9 cellular contexts compared by ENCODE assay signal in genomic region chr11:47714554-47715081, GRCh38. TPM values are rescaled to one million over a fixed set of nuclear protein-coding genes. Genes with fewer than 3 reads are reported as not detected.
DNase-seq lines count a peak whose midpoint lies in the region; ATAC-seq and TF ChIP-seq lines count a peak whose summit lies in the region.
"Had no signal": no experiment of that assay in that cellular context is flagged by ENCODE, and none has a peak within 500 bp of the region (broad histone marks: within the 10 kb centered on the region; RNA-seq: fewer than 3 reads in every experiment).

No MANE protein-coding gene starts in this region.

- WGBS in ovary, 3 donors, result 15% methylated on average over 19 of the region's 19 CpGs

- no peak for TF ChIP-seq EP300 in ovary (IDR thresholded peaks at IDR 0.05)

- ATAC-seq in GM18909 (IDR thresholded peaks at IDR 0.05; ENCODE audit: poor library complexity, unreplicated experiment) (no peak), HG02610 (IDR thresholded peaks at IDR 0.05; ENCODE audit: unreplicated experiment) (no peak)

- CTCF ChIA-PET in activated CD4-positive, alpha-beta memory T cell treated with anti-CD3 and anti-CD28 coated beads, Interleukin-2, amount 10 ng/mL, durations not matched to agents 7 days and 5 days (lab: Charles Lee), result interaction anchor here (0.8 to 3.3 kb wide), 3 partner anchors 74 to 302 kb away, joined by 3 to 22 read pairs (median 3); partner anchors contain the start of gene MTCH2

- H3K4me1 Mint-ChIP-seq in activated CD4-positive, alpha-beta memory T cell treated with anti-CD3 and anti-CD28 coated beads, Interleukin-2, amount 10 ng/mL, durations not matched to agents 7 days and 5 days, result peaks cover 34% of the 10 kb centered on the region

- POLR2A ChIA-PET in activated CD4-positive, alpha-beta memory T cell treated with anti-CD3 and anti-CD28 coated beads, Interleukin-2, amount 10 ng/mL, durations not matched to agents 7 days and 5 days (lab: Charles Lee), result interaction anchor here (1.1 to 4.4 kb wide), 10 partner anchors 10 to 288 kb away, joined by 3 to 23 read pairs (median 8); partner anchors contain the start of genes FNBP4, KBTBD4, NDUFS3 and NUP160

- H3K27ac Mint-ChIP-seq in activated CD4-positive, alpha-beta memory T cell treated with anti-CD3 and anti-CD28 coated beads, Interleukin-2, amount 10 ng/mL, durations not matched to agents 7 days and 5 days, result peak overlapping the region; percentile 91

- H3K4me3 Mint-ChIP-seq in activated CD4-positive, alpha-beta memory T cell treated with anti-CD3 and anti-CD28 coated beads, Interleukin-2, amount 10 ng/mL, durations not matched to agents 7 days and 5 days, result peak overlapping the region; percentile 87

- H3K27me3 Mint-ChIP-seq in activated CD4-positive, alpha-beta memory T cell treated with anti-CD3 and anti-CD28 coated beads, Interleukin-2, amount 10 ng/mL, durations not matched to agents 7 days and 5 days, result no peaks in the 10 kb centered on the region

- intact Hi-C loops in ovary (cut with DNase I), result loop anchor here in 1 of 4 donors (10.0 kb wide), 1 partner anchor 70 kb away; the partner anchor contains the start of gene MTCH2

- TF ChIP-seq CTCF in fibroblast of villous mesenchyme (IDR thresholded peaks at IDR 0.05; ENCODE audit: insufficient read depth, low read depth, low read length) (no peak), ovary (IDR thresholded peaks at IDR 0.05) (no peak)

- no peaks in the 10 kb centered on the region for H3K9me3 Mint-ChIP-seq in activated CD4-positive, alpha-beta memory T cell treated with anti-CD3 and anti-CD28 coated beads, Interleukin-2, amount 10 ng/mL, durations not matched to agents 7 days and 5 days

- H3K9ac ChIP-seq in Karpas-422 (ENCODE audit: low read length), result peak overlapping the region; percentile 85

- peak overlapping the region; percentile 33; the same call in 1 of the 2 replicates for H2AFZ ChIP-seq in Karpas-422 (ENCODE audit: low read length)

- H3K9me2 ChIP-seq in Karpas-422 (replicated peaks; ENCODE audit: insufficient read depth, low read length), result no peaks in the 10 kb centered on the region

- H3K27me3 ChIP-seq in Karpas-422 (ENCODE audit: low read length), result no peaks in the 10 kb centered on the region
- H3K27me3 ChIP-seq in ovary, result no peaks in the 10 kb centered on the region

- H3K9me3 ChIP-seq in Karpas-422 (ENCODE audit: low read length) (no peaks in the 10 kb centered on the region), ovary (no peaks in the 10 kb centered on the region)

- no peaks in the 10 kb centered on the region for H3K79me2 ChIP-seq in Karpas-422 (ENCODE audit: low read length)

- peaks cover 29% of the 10 kb centered on the region for H3K36me3 Mint-ChIP-seq in activated CD4-positive, alpha-beta memory T cell treated with anti-CD3 and anti-CD28 coated beads, Interleukin-2, amount 10 ng/mL, durations not matched to agents 7 days and 5 days (ENCODE audit: low read depth)

- no peak for TF ChIP-seq POLR2A in ovary (IDR thresholded peaks at IDR 0.05)

- H3K27ac ChIP-seq in Karpas-422 (ENCODE audit: low read length) (peak overlapping the region; percentile 61), ovary (peak overlapping the region; percentile 9 to 39)
- H3K27ac ChIP-seq: C4-2B had no signal

- peak in 2 of 3 experiments; percentile 59 to 74 for DNase-seq in NCI-H1417 (lab: John Stamatoyannopoulos, UW)
- DNase-seq in NCI-H1417 treated with DMSO at 0.1 percent for 48 hours (lab: John Stamatoyannopoulos, UW), result no peak
- peak; percentile 49 for DNase-seq in Karpas-422
- peak; percentile 21 for DNase-seq in activated CD4-positive, alpha-beta memory T cell treated with anti-CD3 and anti-CD28 coated beads, Interleukin-2, amount 10 ng/mL, durations not matched to agents 7 days and 5 days
- peak; percentile 32 for DNase-seq in fibroblast of villous mesenchyme (ENCODE audit: low read depth)
- DNase-seq in ovary, result peak in 2 of 5 donors; percentile 39 to 43

- H3K4me3 ChIP-seq in Karpas-422 (ENCODE audit: low read length) (peak overlapping the region; percentile 84), fibroblast of villous mesenchyme (ENCODE audit: low read depth, low read length) (peak overlapping the region; percentile 95), ovary (peak overlapping the region; percentile 79)

- H4K20me1 ChIP-seq in Karpas-422 (ENCODE audit: insufficient read depth, low read depth, low read length), result no peaks in the 10 kb centered on the region

- H3K36me3 ChIP-seq in Karpas-422 (ENCODE audit: insufficient read depth, low read length), result peaks cover 20% of the 10 kb centered on the region; the same call in 1 of the 2 replicates
- no peaks in the 10 kb centered on the region for H3K36me3 ChIP-seq in ovary

- H3K4me1 ChIP-seq in Karpas-422 (ENCODE audit: low read length) (peaks cover 21% of the 10 kb centered on the region), ovary (ENCODE audit: insufficient read depth) (no peaks in the 10 kb centered on the region)

- H3K4me2 ChIP-seq in Karpas-422 (ENCODE audit: low read depth, low read length, poor library complexity, severe bottlenecking), result peak overlapping the region; percentile 97

RNA-seq across cellular contexts. Expression of gene AGBL2, which starts 0.6 kb away (rescaled TPM):
- 14.3 and 14.9 TPM in 2 replicates for total RNA-seq in Karpas-422 (2014; rRNA removed; shearing (Covaris generic); ENCODE audit: low replicate concordance)
- 1 to 10 TPM; 5.9 to 7.7 TPM for total RNA-seq in activated CD4-positive, alpha-beta memory T cell treated with anti-CD3 and anti-CD28 coated beads, Interleukin-2, amount 10 ng/mL, durations not matched to agents 7 days and 5 days
- total RNA-seq in fibroblast of villous mesenchyme (0.64 and 1.3 TPM in 2 replicates), ovary (10 to 100 TPM in 1 of 7 donors, 1 to 10 TPM in 5, under 1 TPM in 1; 0.83 to 13.1 (median 2.8) TPM)
- 1 to 10 TPM; 2.0 to 4.5 TPM for polyA plus RNA-seq in ovary

RNA-seq across cellular contexts. Expression of gene FNBP4, which starts 52.5 kb away (rescaled TPM):
- total RNA-seq in Karpas-422 (2014; rRNA removed; shearing (Covaris generic); ENCODE audit: low replicate concordance), result 61.1 and 120 TPM in 2 replicates
- 100 to 1,000 TPM; 123 to 136 TPM for total RNA-seq in activated CD4-positive, alpha-beta memory T cell treated with anti-CD3 and anti-CD28 coated beads, Interleukin-2, amount 10 ng/mL, durations not matched to agents 7 days and 5 days
- total RNA-seq in fibroblast of villous mesenchyme, result 107 and 120 TPM in 2 replicates
- 100 to 1,000 TPM in 5 of 7 donors, 10 to 100 TPM in 2; 81.8 to 167 (median 131) TPM for total RNA-seq in ovary
- polyA plus RNA-seq in ovary, result 10 to 100 TPM; 59.4 to 72.8 TPM
